12 cellular contexts compared by ENCODE assay signal in genomic region chr1:162430583-162430982, GRCh38. TPM values are rescaled to one million over a fixed set of nuclear protein-coding genes. Genes with fewer than 3 reads are reported as not detected.
"Had no signal": no experiment of that assay in that cellular context is flagged by ENCODE, and none has a peak within 500 bp of the region (broad histone marks: within the 10 kb centered on the region; RNA-seq: fewer than 3 reads in every experiment).

No MANE protein-coding gene starts in this region.

- ATAC-seq: GM23338, HCT116 had no signal

- H3K9ac ChIP-seq: GM23248 had no signal

- H3K9me3 ChIP-seq: HAP-1 had no signal

- DNase-seq: GM23248, GOT3, H7, H9, HCEC 1CT, HFFc6 had no signal

- H3K4me2 ChIP-seq: GM23338 had no signal

- H3K36me3 ChIP-seq: HAP-1 had no signal

- H3K4me1 ChIP-seq: HAP-1 had no signal

- H3K27ac ChIP-seq: GM23248 had no signal

- H3K4me3 ChIP-seq: GM23248, GM23338, HAP-1 had no signal

- FAIRE-seq: H1, H54 had no signal

- H2AFZ ChIP-seq: GM23248, GM23338 had no signal

RNA-seq across cellular contexts. Expression of gene SH2D1B, which starts 18.6 kb away (rescaled TPM):
- total RNA-seq: GM23248, GM23338, H1, H7, H9, HFFc6 had no signal
- polyA plus RNA-seq: GM23248, GM23338, H1 had no signal

RNA-seq across cellular contexts. Expression of gene SPATA46, which starts 53.9 kb away (rescaled TPM):
- total RNA-seq: GM23248, GM23338, H1, H4, H7, H9, HFFc6 had no signal
- polyA plus RNA-seq: GM23248, GM23338, H1 had no signal
